Comparison of ENCODE assay signal across 2 cellular contexts in the genomic region with DNA sequence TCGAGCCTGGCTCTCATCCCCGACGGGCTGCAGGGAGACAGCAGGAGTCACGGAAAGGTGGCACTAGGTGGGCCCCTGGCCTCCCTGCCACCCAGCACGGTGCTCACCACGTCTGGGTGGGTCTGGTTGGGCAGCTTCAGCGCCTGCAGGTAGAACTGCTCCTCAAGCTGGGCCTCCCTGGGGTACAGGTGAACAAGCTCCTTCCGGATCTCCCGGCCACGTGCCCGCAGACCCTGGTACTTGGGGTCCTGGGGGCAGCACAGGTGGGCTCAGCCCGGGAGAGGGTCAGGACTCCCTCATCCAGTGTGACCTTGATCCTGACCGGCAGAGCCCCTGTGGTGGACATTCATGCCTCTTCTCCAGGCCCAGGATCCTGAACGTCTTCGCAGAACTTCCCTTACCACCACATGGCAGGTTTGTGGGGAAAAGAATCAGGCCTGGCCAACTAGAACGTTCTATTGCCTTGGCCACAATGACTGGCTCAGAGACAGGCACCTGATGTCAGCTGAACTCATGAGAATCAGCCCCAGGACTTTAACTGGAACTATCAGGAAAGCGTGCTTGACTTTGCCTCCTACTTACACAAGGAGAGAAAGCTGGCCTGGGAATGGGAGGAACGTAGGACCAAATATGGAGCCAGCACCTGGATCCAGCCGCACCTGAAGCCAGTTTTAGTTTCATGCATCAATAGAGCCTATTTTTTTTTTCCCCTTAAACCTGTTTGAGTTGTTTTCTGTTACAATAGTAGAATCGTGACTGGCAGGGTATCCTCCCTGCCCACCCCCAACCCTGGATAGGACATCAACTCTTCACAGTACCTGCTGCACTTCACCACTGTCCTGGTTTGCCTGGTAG.
A peak's percentile ranks its signal among the peaks of the same experiment; 100 is the strongest.
TF ChIP-seq lines count a peak whose summit lies in the region.

No MANE protein-coding gene starts in this region.

TF ChIP-seq in WTC11, 78 proteins besides CTCF, POLR2A, EP300 and RAD21:
- TF ChIP-seq, protein P1, sequence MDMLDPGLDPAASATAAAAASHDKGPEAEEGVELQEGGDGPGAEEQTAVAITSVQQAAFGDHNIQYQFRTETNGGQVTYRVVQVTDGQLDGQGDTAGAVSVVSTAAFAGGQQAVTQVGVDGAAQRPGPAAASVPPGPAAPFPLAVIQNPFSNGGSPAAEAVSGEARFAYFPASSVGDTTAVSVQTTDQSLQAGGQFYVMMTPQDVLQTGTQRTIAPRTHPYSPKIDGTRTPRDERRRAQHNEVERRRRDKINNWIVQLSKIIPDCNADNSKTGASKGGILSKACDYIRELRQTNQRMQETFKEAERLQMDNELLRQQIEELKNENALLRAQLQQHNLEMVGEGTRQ (CRISPR knock-in tag; IDR thresholded peaks at IDR 0.05): no peak
- TF ChIP-seq, protein P2, sequence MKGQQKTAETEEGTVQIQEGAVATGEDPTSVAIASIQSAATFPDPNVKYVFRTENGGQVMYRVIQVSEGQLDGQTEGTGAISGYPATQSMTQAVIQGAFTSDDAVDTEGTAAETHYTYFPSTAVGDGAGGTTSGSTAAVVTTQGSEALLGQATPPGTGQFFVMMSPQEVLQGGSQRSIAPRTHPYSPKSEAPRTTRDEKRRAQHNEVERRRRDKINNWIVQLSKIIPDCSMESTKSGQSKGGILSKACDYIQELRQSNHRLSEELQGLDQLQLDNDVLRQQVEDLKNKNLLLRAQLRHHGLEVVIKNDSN (CRISPR knock-in tag; IDR thresholded peaks at IDR 0.05): no peak
- TF ChIP-seq, protein P3, sequence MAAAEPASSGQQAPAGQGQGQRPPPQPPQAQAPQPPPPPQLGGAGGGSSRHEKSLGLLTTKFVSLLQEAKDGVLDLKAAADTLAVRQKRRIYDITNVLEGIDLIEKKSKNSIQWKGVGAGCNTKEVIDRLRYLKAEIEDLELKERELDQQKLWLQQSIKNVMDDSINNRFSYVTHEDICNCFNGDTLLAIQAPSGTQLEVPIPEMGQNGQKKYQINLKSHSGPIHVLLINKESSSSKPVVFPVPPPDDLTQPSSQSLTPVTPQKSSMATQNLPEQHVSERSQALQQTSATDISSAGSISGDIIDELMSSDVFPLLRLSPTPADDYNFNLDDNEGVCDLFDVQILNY (CRISPR knock-in tag; IDR thresholded peaks at IDR 0.05): no peak
- TF ChIP-seq ZNF317 (CRISPR knock-in tag; IDR thresholded peaks at IDR 0.05; ENCODE audit: borderline replicate concordance, low read depth) (no peak), ETV6 (CRISPR knock-in tag; IDR thresholded peaks at IDR 0.05) (no peak)
- TF ChIP-seq, protein P4, sequence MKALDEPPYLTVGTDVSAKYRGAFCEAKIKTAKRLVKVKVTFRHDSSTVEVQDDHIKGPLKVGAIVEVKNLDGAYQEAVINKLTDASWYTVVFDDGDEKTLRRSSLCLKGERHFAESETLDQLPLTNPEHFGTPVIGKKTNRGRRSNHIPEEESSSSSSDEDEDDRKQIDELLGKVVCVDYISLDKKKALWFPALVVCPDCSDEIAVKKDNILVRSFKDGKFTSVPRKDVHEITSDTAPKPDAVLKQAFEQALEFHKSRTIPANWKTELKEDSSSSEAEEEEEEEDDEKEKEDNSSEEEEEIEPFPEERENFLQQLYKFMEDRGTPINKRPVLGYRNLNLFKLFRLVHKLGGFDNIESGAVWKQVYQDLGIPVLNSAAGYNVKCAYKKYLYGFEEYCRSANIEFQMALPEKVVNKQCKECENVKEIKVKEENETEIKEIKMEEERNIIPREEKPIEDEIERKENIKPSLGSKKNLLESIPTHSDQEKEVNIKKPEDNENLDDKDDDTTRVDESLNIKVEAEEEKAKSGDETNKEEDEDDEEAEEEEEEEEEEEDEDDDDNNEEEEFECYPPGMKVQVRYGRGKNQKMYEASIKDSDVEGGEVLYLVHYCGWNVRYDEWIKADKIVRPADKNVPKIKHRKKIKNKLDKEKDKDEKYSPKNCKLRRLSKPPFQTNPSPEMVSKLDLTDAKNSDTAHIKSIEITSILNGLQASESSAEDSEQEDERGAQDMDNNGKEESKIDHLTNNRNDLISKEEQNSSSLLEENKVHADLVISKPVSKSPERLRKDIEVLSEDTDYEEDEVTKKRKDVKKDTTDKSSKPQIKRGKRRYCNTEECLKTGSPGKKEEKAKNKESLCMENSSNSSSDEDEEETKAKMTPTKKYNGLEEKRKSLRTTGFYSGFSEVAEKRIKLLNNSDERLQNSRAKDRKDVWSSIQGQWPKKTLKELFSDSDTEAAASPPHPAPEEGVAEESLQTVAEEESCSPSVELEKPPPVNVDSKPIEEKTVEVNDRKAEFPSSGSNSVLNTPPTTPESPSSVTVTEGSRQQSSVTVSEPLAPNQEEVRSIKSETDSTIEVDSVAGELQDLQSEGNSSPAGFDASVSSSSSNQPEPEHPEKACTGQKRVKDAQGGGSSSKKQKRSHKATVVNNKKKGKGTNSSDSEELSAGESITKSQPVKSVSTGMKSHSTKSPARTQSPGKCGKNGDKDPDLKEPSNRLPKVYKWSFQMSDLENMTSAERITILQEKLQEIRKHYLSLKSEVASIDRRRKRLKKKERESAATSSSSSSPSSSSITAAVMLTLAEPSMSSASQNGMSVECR (CRISPR knock-in tag; IDR thresholded peaks at IDR 0.05; ENCODE audit: borderline replicate concordance): no peak

TF ChIP-seq in HepG2, 621 proteins besides CTCF, POLR2A, EP300 and RAD21:
- TF ChIP-seq PHF21A (CRISPR knock-in tag; IDR thresholded peaks at IDR 0.05): no peak
- TF ChIP-seq ZNF207 (IDR thresholded peaks at IDR 0.05; ENCODE audit: borderline replicate concordance): no peak
- TF ChIP-seq, protein P5, sequence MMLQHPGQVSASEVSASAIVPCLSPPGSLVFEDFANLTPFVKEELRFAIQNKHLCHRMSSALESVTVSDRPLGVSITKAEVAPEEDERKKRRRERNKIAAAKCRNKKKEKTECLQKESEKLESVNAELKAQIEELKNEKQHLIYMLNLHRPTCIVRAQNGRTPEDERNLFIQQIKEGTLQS (CRISPR knock-in tag; IDR thresholded peaks at IDR 0.05): no peak
- no peak for TF ChIP-seq THAP11 (CRISPR knock-in tag; IDR thresholded peaks at IDR 0.05)
- TF ChIP-seq, protein P6, sequence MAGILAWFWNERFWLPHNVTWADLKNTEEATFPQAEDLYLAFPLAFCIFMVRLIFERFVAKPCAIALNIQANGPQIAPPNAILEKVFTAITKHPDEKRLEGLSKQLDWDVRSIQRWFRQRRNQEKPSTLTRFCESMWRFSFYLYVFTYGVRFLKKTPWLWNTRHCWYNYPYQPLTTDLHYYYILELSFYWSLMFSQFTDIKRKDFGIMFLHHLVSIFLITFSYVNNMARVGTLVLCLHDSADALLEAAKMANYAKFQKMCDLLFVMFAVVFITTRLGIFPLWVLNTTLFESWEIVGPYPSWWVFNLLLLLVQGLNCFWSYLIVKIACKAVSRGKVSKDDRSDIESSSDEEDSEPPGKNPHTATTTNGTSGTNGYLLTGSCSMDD (CRISPR knock-in tag; IDR thresholded peaks at IDR 0.05): no peak
- TF ChIP-seq ZNF562 (CRISPR knock-in tag; IDR thresholded peaks at IDR 0.05; ENCODE audit: borderline replicate concordance): no peak
- TF ChIP-seq ZNF292 (CRISPR knock-in tag; IDR thresholded peaks at IDR 0.05; ENCODE audit: borderline replicate concordance, low read depth): no peak
- TF ChIP-seq ZMYM4 (CRISPR knock-in tag; IDR thresholded peaks at IDR 0.05): no peak
- TF ChIP-seq FLYWCH1 (CRISPR knock-in tag; IDR thresholded peaks at IDR 0.05): no peak
- TF ChIP-seq IKZF1 (IDR thresholded peaks at IDR 0.05): no peak
- TF ChIP-seq ZNF329 (CRISPR knock-in tag; IDR thresholded peaks at IDR 0.05; ENCODE audit: low read depth): peak; percentile 99
- TF ChIP-seq ZBTB21 (CRISPR knock-in tag; IDR thresholded peaks at IDR 0.05): no peak
- TF ChIP-seq AGO2 (optimal IDR thresholded peaks at IDR 0.05; ENCODE audit: low read depth, low read length): peak; percentile 77
- TF ChIP-seq MEIS2 (CRISPR knock-in tag; IDR thresholded peaks at IDR 0.05): no peak
- no peak for TF ChIP-seq NFE2L1 (CRISPR knock-in tag; IDR thresholded peaks at IDR 0.05; ENCODE audit: borderline replicate concordance)
- 0 out of 2 replicates have a peak, but pooled peaks have one; percentile 37 for TF ChIP-seq RBFOX2 (IDR thresholded peaks at IDR 0.05; ENCODE audit: low read depth, low read length)
- no peak for TF ChIP-seq NFE2 (CRISPR knock-in tag; IDR thresholded peaks at IDR 0.05)
- TF ChIP-seq, protein P7, sequence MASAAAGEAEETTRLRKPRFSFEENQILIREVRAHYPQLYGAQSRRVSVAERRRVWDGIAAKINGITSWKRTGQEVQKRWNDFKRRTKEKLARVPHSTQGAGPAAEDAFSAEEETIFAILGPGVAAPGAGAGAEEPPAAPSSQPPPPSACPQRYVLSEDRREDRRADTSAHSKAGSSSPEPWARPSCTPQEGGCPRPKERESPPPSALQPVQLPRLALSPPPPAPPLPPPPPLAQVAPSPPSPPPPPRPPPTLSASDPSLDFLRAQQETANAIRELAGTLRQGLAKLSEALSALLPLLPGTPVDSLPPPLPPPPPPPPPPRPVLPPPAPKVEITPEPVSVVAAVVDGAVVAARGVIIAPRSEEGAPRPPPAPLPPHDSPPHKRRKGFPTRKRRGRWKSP (CRISPR knock-in tag; IDR thresholded peaks at IDR 0.05): no peak
- TF ChIP-seq RBM22 (optimal IDR thresholded peaks at IDR 0.05; ENCODE audit: low read length): peak; percentile 39
